8 cellular contexts compared by ENCODE assay signal in the genomic region with DNA sequence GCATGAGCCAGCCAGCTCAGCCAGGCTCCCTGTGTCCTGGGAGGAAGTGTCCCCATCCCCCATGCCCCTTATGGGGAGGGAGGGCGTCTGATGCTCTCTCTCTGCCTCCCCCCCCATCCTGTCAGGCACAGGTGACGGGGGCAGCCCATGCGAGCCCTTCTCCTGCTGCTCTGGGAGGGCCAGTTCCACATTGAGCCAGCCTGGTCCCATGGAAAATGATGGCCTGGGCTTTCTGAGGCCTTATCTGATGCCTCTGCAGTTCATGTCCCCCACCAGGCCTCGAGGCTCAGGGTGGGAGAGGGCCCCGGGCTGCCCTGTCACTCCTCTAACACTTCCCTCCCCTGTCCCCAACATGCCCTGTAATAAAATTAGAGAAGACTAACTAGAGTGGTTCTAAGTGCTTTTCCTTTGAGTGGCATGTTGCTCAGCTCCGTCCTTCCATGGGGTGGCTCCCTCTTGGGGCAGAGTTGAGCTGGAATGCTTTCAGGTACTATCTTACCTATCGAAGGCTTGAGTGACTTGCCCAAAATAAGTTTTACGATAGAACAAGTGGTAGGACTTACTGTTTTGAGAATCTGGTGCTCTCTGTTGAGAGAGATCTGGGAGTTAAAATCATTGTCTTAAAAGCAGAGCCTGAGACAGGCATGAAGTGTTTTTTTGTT. TPM values are rescaled to one million over a fixed set of nuclear protein-coding genes. Genes with fewer than 3 reads are reported as not detected.
DNase-seq lines count a peak whose midpoint lies in the region; ATAC-seq, FAIRE-seq and TF ChIP-seq lines count a peak whose summit lies in the region.

No MANE protein-coding gene starts in this region.

- no peak overlapping the region for H2AFZ ChIP-seq in SK-N-SH (ENCODE audit: low read depth)

- H3K4me3 ChIP-seq in SK-N-SH (ENCODE audit: low read depth in 2 of 2, low read length in 1 of 2) (no peak overlapping the region), esophagus muscularis mucosa (no peak overlapping the region), skeletal muscle tissue (ENCODE audit: low read length in 3 of 3) (no peak overlapping the region)

- no peaks in the 10 kb centered on the region for H3F3A ChIP-seq in SK-N-SH (replicated peaks; ENCODE audit: insufficient read depth)

- FAIRE-seq in frontal cortex (lab: Jason Lieb, UNC), result no peak

- no peak for TF ChIP-seq POLR2A in esophagus muscularis mucosa (IDR thresholded peaks at IDR 0.05; ENCODE audit: low read depth)

- TF ChIP-seq EP300 in SK-N-SH (IDR thresholded peaks at IDR 0.05; ENCODE audit: borderline replicate concordance in 1 of 2, low read depth in 1 of 2, low read length in 1 of 2), result no peak
- no peak for TF ChIP-seq EP300 in esophagus muscularis mucosa (IDR thresholded peaks at IDR 0.05)

- H3K4me1 ChIP-seq in SK-N-SH (ENCODE audit: control insufficient read depth in 1 of 2, insufficient read depth in 2 of 2, low read depth in 1 of 2, low read length in 1 of 2) (peaks cover 8 to 29% of the 10 kb centered on the region in 2 experiments; a peak in 1 of 4 replicates), esophagus muscularis mucosa (peaks cover 27 to 43% (median 37%) of the 10 kb centered on the region in 4 donors), skeletal muscle tissue (ENCODE audit: control insufficient read depth in 3 of 3, insufficient read depth in 3 of 3, low read length in 3 of 3) (peaks cover 33 to 51% (median 36%) of the 10 kb centered on the region in 3 donors)

- POLR2A ChIA-PET in SK-N-SH (lab: Yijun Ruan, JAX), result interaction anchor here (1.5 kb wide), 1 partner anchor 57 kb away, joined by 4 read pairs; a partner anchor contains a TSS

- H3K9me2 ChIP-seq in SK-N-SH, result no peaks in the 10 kb centered on the region

- H3K27me3 ChIP-seq in SK-N-SH (ENCODE audit: insufficient read depth) (no peaks in the 10 kb centered on the region), esophagus muscularis mucosa (no peaks in the 10 kb centered on the region), skeletal muscle tissue (ENCODE audit: control insufficient read depth in 3 of 3, insufficient read depth in 3 of 3, low read length in 3 of 3) (no peaks in the 10 kb centered on the region)

- H3K9me3 ChIP-seq in SK-N-SH (no peaks in the 10 kb centered on the region), esophagus muscularis mucosa (no peaks in the 10 kb centered on the region), skeletal muscle tissue (ENCODE audit: control insufficient read depth in 3 of 3, low read length in 3 of 3) (no peaks in the 10 kb centered on the region)

- peaks cover 30% of the 10 kb centered on the region for H3K79me2 ChIP-seq in SK-N-SH (ENCODE audit: insufficient read depth)

- peaks cover 7% of the 10 kb centered on the region; the same call in 1 of the 2 replicates for H4K20me1 ChIP-seq in SK-N-SH (ENCODE audit: insufficient read depth)

- peak; percentile 21; the same call in 1 of the 2 replicates for TF ChIP-seq CTCF in SK-N-SH (IDR thresholded peaks at IDR 0.05)
- no peak for TF ChIP-seq CTCF in esophagus muscularis mucosa (IDR thresholded peaks at IDR 0.05)

- CTCF ChIA-PET in SK-N-SH (lab: Yijun Ruan, JAX), result interaction anchor here (0.6 to 3.9 kb wide), 9 partner anchors 10 to 227 kb away, joined by 3 to 15 read pairs (median 5); a partner anchor contains a TSS

- TF ChIP-seq RAD21 in SK-N-SH (IDR thresholded peaks at IDR 0.05; ENCODE audit: low read length), result no peak

- peak overlapping the region; percentile 100; the same call in 1 of the 2 replicates for H3K4me2 ChIP-seq in SK-N-SH

- peak; percentile 58 for DNase-seq in SK-N-SH
- peak; percentile 27 for DNase-seq in OCI-M1 (lab: John Stamatoyannopoulos, UW)
- DNase-seq in esophagus muscularis mucosa (ENCODE audit: extremely low spot score), result no peak
- no peak for DNase-seq in frontal cortex (ENCODE audit: low spot score in 2 of 2)
- DNase-seq in NK-92 treated with Interleukin-12 subunit alpha and Interleukin-12 subunit beta, amount 100 ng/mL, for 24 hours (lab: John Stamatoyannopoulos, UW), result no peak

- peak overlapping the region; percentile 79 to 88; a peak in 3 of 4 replicates for H3K27ac ChIP-seq in SK-N-SH (ENCODE audit: low read depth in 2 of 2, low read length in 1 of 2)
- peak overlapping the region in 3 of 4 donors; percentile 89 to 96 (median 94) for H3K27ac ChIP-seq in esophagus muscularis mucosa (replicated peaks in 1 of 4)
- H3K27ac ChIP-seq in skeletal muscle tissue (ENCODE audit: low read depth, low read length), result peak overlapping the region; percentile 91

- 54% methylated on average over 6 of the region's 8 CpGs for WGBS in SK-N-SH (ENCODE audit: low lambda C conversion rate)
- WGBS in esophagus muscularis mucosa, result 44% methylated on average over 7 of the region's 8 CpGs

- no peak for ATAC-seq in SK-N-SH treated with all-trans-retinoic acid at 6 μM for 48 hours
- ATAC-seq in HG03039 (IDR thresholded peaks at IDR 0.05; ENCODE audit: unreplicated experiment), result no peak

- H3K9ac ChIP-seq in SK-N-SH, result no peak overlapping the region
- peak overlapping the region in 1 of 3 donors; percentile 98 for H3K9ac ChIP-seq in skeletal muscle tissue (ENCODE audit: low read depth in 1 of 3, low read length in 3 of 3)

- intact Hi-C loops in esophagus muscularis mucosa (cut with DNase I), result no loop called here

- H3K36me3 ChIP-seq in SK-N-SH (replicated peaks in 1 of 2; ENCODE audit: control insufficient read depth in 1 of 2, insufficient read depth in 2 of 2, low read length in 1 of 2) (peaks cover 0 to 28% of the 10 kb centered on the region in 2 experiments), esophagus muscularis mucosa (peaks cover 18 to 40% (median 39%) of the 10 kb centered on the region in 4 donors), skeletal muscle tissue (ENCODE audit: control insufficient read depth in 3 of 3, insufficient read depth in 3 of 3, low read length in 3 of 3) (peaks cover 25 to 33% (median 28%) of the 10 kb centered on the region in 3 donors)

TF ChIP-seq in SK-N-SH, 30 proteins besides CTCF, POLR2A, EP300 and RAD21:
- TF ChIP-seq JUND (IDR thresholded peaks at IDR 0.05), result no peak
- TF ChIP-seq, protein P1, sequence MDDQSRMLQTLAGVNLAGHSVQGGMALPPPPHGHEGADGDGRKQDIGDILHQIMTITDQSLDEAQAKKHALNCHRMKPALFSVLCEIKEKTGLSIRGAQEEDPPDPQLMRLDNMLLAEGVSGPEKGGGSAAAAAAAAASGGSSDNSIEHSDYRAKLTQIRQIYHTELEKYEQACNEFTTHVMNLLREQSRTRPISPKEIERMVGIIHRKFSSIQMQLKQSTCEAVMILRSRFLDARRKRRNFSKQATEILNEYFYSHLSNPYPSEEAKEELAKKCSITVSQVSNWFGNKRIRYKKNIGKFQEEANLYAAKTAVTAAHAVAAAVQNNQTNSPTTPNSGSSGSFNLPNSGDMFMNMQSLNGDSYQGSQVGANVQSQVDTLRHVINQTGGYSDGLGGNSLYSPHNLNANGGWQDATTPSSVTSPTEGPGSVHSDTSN (IDR thresholded peaks at IDR 0.05), result peak; percentile 6; the same call in 1 of the 2 replicates
- TF ChIP-seq RCOR1 (IDR thresholded peaks at IDR 0.05; ENCODE audit: low read length), result no peak
- no peak for TF ChIP-seq MEF2A (IDR thresholded peaks at IDR 0.05; ENCODE audit: borderline replicate concordance, low read depth)
- TF ChIP-seq EZH2phosphoT487 (IDR thresholded peaks at IDR 0.05; ENCODE audit: borderline replicate concordance, low read depth), result no peak

TF ChIP-seq in SK-N-SH treated with all-trans-retinoic acid at 6 μM for 48 hours, 23 proteins besides CTCF, POLR2A, EP300 and RAD21 (continues in another document):
- TF ChIP-seq, protein P2, sequence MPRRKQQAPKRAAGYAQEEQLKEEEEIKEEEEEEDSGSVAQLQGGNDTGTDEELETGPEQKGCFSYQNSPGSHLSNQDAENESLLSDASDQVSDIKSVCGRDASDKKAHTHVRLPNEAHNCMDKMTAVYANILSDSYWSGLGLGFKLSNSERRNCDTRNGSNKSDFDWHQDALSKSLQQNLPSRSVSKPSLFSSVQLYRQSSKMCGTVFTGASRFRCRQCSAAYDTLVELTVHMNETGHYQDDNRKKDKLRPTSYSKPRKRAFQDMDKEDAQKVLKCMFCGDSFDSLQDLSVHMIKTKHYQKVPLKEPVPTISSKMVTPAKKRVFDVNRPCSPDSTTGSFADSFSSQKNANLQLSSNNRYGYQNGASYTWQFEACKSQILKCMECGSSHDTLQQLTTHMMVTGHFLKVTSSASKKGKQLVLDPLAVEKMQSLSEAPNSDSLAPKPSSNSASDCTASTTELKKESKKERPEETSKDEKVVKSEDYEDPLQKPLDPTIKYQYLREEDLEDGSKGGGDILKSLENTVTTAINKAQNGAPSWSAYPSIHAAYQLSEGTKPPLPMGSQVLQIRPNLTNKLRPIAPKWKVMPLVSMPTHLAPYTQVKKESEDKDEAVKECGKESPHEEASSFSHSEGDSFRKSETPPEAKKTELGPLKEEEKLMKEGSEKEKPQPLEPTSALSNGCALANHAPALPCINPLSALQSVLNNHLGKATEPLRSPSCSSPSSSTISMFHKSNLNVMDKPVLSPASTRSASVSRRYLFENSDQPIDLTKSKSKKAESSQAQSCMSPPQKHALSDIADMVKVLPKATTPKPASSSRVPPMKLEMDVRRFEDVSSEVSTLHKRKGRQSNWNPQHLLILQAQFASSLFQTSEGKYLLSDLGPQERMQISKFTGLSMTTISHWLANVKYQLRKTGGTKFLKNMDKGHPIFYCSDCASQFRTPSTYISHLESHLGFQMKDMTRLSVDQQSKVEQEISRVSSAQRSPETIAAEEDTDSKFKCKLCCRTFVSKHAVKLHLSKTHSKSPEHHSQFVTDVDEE (CRISPR knock-in tag; IDR thresholded peaks at IDR 0.05), result no peak
- TF ChIP-seq ZFP30 (CRISPR knock-in tag; IDR thresholded peaks at IDR 0.05) (no peak), BACH2 (CRISPR knock-in tag; IDR thresholded peaks at IDR 0.05; ENCODE audit: borderline replicate concordance) (no peak)

RNA-seq across cellular contexts. Expression of a gene that starts 1.8 kb away (rescaled TPM):
- polyA plus RNA-seq in SK-N-SH (2012; rRNA removed), result 53.6 and 61.2 TPM in 2 replicates
- 32.7 and 39.0 TPM in 2 replicates for polyA plus RNA-seq in SK-N-SH (2012; cell fraction: cytosol; rRNA removed)
- 205 and 223 TPM in 2 replicates for polyA plus RNA-seq in SK-N-SH (2012; cell fraction: nucleus; rRNA removed)
- total RNA-seq in esophagus muscularis mucosa (100 to 1,000 TPM in 2 of 4 donors, 10 to 100 TPM in 2; 91.1 to 107 (median 101) TPM), skeletal muscle tissue (35.0 TPM), frontal cortex (33.0 TPM)

RNA-seq across cellular contexts. Expression of a gene that starts 18.0 kb away (rescaled TPM):
- polyA plus RNA-seq in SK-N-SH (2012; rRNA removed), result 32.7 and 56.2 TPM in 2 replicates
- polyA plus RNA-seq in SK-N-SH (2012; cell fraction: cytosol; rRNA removed), result 42.6 and 69.9 TPM in 2 replicates
- 38.4 and 59.7 TPM in 2 replicates for polyA plus RNA-seq in SK-N-SH (2012; cell fraction: nucleus; rRNA removed)
- total RNA-seq in esophagus muscularis mucosa (10 to 100 TPM; 35.3 to 75.1 (median 50.5) TPM), skeletal muscle tissue (9.9 TPM), frontal cortex (6.1 TPM)

RNA-seq across cellular contexts. Expression of a gene that starts 41.3 kb away (rescaled TPM):
- 1.9 TPM in 2 replicates for polyA plus RNA-seq in SK-N-SH (2012; rRNA removed)
- polyA plus RNA-seq in SK-N-SH (2012; cell fraction: cytosol; rRNA removed), result 1.8 and 2.1 TPM in 2 replicates
- 1.3 and 1.4 TPM in 2 replicates for polyA plus RNA-seq in SK-N-SH (2012; cell fraction: nucleus; rRNA removed)
- total RNA-seq in esophagus muscularis mucosa, result not detected
- total RNA-seq in skeletal muscle tissue, result 1.6 TPM
- total RNA-seq in frontal cortex, result 0.82 TPM

RNA-seq across cellular contexts. Expression of a gene that starts 57.5 kb away (rescaled TPM):
- polyA plus RNA-seq in SK-N-SH (2012; rRNA removed), result 5.6 and 7.0 TPM in 2 replicates
- polyA plus RNA-seq in SK-N-SH (2012; cell fraction: cytosol; rRNA removed), result 3.1 and 4.9 TPM in 2 replicates
- polyA plus RNA-seq in SK-N-SH (2012; cell fraction: nucleus; rRNA removed), result 10.4 and 16.9 TPM in 2 replicates
- total RNA-seq in esophagus muscularis mucosa (1 to 10 TPM; 4.6 to 9.3 (median 8.0) TPM), skeletal muscle tissue (7.3 TPM), frontal cortex (8.6 TPM)

Comparison
In these comparisons a context has a peak if more than half of its experiments do, and no peak if none do; other contexts are left out.
1. DNase-seq: peak in SK-N-SH (single experiment) and OCI-M1 (single experiment); none in esophagus muscularis mucosa (single experiment), frontal cortex (0 of 2) and NK-92 treated with Interleukin-12 subunit alpha and Interleukin-12 subunit beta, amount 100 ng/mL, for 24 hours (single experiment).
2. Peak in every context shown above with its lines, with median percentiles within 50 percentile points of each other: H3K27ac ChIP-seq.